In the genomic region with DNA sequence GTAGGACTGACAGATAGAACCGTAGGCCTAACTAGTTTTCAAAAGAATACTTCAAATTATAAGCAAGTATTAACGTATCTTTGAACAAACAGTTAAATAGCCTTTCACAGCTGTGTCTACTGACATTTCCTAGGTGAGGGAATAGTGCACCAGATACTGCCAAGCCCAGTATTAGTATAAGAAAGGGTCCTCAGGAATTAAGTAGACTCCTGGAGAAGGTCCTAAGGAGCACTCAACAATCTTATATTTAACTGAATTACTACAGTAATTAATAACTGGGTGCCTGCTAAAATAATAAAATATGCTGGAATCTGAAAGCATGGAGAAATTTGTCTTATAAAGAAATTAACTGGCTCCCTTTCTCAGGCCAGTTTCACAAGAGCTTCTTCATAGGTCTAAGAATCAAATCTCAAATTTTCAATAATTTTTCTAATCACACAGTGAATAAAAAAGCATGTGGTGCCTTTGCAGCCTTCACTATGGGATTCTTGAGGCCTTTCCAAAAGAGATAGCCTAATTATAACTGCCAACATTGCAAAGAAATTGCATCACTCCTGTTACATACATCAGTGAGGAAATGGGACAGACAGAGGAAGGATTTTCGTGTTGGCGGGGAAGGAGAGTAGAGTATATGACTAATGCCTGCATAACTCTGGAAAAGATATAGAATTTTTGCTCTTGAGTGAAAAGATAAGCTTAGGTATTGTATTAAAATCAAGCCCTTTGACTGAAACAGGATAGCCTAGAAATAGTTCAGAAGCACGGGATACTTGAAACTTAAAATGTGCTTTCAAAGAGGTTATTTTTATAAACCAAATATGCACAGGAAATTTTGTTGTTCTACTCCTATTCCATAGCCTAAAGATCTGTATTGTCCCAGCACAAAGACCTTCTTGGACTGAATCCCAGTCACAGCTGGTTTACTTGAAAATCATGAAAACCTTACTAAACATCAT, we compare ENCODE assay signal across 1 cellular context.
TF ChIP-seq lines count a peak whose summit lies in the region.

No MANE protein-coding gene starts in this region.

TF ChIP-seq in K562, 482 proteins besides CTCF, POLR2A, EP300 and RAD21 (continued from another document and continues in another):
- TF ChIP-seq, protein P1, sequence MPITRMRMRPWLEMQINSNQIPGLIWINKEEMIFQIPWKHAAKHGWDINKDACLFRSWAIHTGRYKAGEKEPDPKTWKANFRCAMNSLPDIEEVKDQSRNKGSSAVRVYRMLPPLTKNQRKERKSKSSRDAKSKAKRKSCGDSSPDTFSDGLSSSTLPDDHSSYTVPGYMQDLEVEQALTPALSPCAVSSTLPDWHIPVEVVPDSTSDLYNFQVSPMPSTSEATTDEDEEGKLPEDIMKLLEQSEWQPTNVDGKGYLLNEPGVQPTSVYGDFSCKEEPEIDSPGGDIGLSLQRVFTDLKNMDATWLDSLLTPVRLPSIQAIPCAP (CRISPR knock-in tag; IDR thresholded peaks at IDR 0.05; ENCODE audit: borderline replicate concordance), result no peak
- TF ChIP-seq SIN3A (IDR thresholded peaks at IDR 0.05; ENCODE audit: borderline replicate concordance in 2 of 2, control insufficient read depth in 1 of 2, low read depth in 2 of 2, low read length in 2 of 2) (no peak), SMAD4 (CRISPR knock-in tag; conservative IDR thresholded peaks at IDR 0.05) (peak; percentile 99), ZEB2 (IDR thresholded peaks at IDR 0.05) (peak; percentile 65; the same call in 1 of the 2 replicates), SOX6 (IDR thresholded peaks at IDR 0.05) (peak; percentile 95), ZNF354B (CRISPR knock-in tag; IDR thresholded peaks at IDR 0.05) (no peak), HDAC3 (IDR thresholded peaks at IDR 0.05; ENCODE audit: borderline replicate concordance, partially characterized antibody) (peak; percentile 76), MEIS2 (IDR thresholded peaks at IDR 0.05; ENCODE audit: partially characterized antibody) (peak; percentile 65), E2F3 (CRISPR knock-in tag; IDR thresholded peaks at IDR 0.05) (no peak), MAFK (IDR thresholded peaks at IDR 0.05; ENCODE audit: low read length) (peak; percentile 15; the same call in 1 of the 2 replicates), ARNT (IDR thresholded peaks at IDR 0.05) (peak in 1 of 2 experiments; percentile 93; a peak in 2 of 4 replicates), ATF1 (CRISPR knock-in tag; IDR thresholded peaks at IDR 0.05) (no peak), ATF1 (tag; IDR thresholded peaks at IDR 0.05) (0 out of 2 replicates have a peak, but pooled peaks have one; percentile 21), PRPF4 (IDR thresholded peaks at IDR 0.05; ENCODE audit: insufficient read depth, low read depth, low read length, poor library complexity, severe bottlenecking) (no peak), JUND (IDR thresholded peaks at IDR 0.05; ENCODE audit: borderline replicate concordance, low read depth, low read length) (peak; percentile 94), JUND (tag; IDR thresholded peaks at IDR 0.05; ENCODE audit: borderline replicate concordance, low read depth, low read length) (peak; percentile 90; the same call in 2 of the 3 replicates), TBL1XR1 (IDR thresholded peaks at IDR 0.05; ENCODE audit: low read length in 2 of 2) (peak in 1 of 2 experiments; percentile 80; a peak in 2 of 4 replicates), ZNF282 (CRISPR knock-in tag; IDR thresholded peaks at IDR 0.05) (no peak), ZNF175 (CRISPR knock-in tag; IDR thresholded peaks at IDR 0.05; ENCODE audit: low read depth) (peak; percentile 95), HDAC1 (IDR thresholded peaks at IDR 0.05) (peak in 1 of 2 experiments; percentile 35; a peak in 1 of 4 replicates), ELF1 (tag; IDR thresholded peaks at IDR 0.05) (0 out of 2 replicates have a peak, but pooled peaks have one; percentile 29), GABPB2 (CRISPR knock-in tag; conservative IDR thresholded peaks at IDR 0.05) (no peak), NFIC (IDR thresholded peaks at IDR 0.05) (peak; percentile 49; the same call in 1 of the 2 replicates), L3MBTL2 (IDR thresholded peaks at IDR 0.05) (peak; percentile 92), ETV5 (CRISPR knock-in tag; IDR thresholded peaks at IDR 0.05; ENCODE audit: low read depth) (peak; percentile 80; the same call in 1 of the 2 replicates), CCNT2 (IDR thresholded peaks at IDR 0.05; ENCODE audit: borderline replicate concordance, extremely low read depth, insufficient read length, low read depth, low read length) (no peak), CEBPB (tag; IDR thresholded peaks at IDR 0.05) (peak; percentile 92), PCBP1 (IDR thresholded peaks at IDR 0.05; ENCODE audit: low read depth, low read length, poor library complexity, severe bottlenecking) (no peak), SNIP1 (IDR thresholded peaks at IDR 0.05; ENCODE audit: low read depth) (no peak), TAL1 (IDR thresholded peaks at IDR 0.05) (peak; percentile 63)
- TF ChIP-seq, protein P2, sequence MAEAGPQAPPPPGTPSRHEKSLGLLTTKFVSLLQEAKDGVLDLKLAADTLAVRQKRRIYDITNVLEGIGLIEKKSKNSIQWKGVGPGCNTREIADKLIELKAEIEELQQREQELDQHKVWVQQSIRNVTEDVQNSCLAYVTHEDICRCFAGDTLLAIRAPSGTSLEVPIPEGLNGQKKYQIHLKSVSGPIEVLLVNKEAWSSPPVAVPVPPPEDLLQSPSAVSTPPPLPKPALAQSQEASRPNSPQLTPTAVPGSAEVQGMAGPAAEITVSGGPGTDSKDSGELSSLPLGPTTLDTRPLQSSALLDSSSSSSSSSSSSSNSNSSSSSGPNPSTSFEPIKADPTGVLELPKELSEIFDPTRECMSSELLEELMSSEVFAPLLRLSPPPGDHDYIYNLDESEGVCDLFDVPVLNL (CRISPR knock-in tag; IDR thresholded peaks at IDR 0.05; ENCODE audit: low read depth), result no peak
- TF ChIP-seq, protein P3, sequence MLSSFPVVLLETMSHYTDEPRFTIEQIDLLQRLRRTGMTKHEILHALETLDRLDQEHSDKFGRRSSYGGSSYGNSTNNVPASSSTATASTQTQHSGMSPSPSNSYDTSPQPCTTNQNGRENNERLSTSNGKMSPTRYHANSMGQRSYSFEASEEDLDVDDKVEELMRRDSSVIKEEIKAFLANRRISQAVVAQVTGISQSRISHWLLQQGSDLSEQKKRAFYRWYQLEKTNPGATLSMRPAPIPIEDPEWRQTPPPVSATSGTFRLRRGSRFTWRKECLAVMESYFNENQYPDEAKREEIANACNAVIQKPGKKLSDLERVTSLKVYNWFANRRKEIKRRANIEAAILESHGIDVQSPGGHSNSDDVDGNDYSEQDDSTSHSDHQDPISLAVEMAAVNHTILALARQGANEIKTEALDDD (IDR thresholded peaks at IDR 0.05), result no peak; the same call in 1 of the 2 replicates
- TF ChIP-seq, protein P4, sequence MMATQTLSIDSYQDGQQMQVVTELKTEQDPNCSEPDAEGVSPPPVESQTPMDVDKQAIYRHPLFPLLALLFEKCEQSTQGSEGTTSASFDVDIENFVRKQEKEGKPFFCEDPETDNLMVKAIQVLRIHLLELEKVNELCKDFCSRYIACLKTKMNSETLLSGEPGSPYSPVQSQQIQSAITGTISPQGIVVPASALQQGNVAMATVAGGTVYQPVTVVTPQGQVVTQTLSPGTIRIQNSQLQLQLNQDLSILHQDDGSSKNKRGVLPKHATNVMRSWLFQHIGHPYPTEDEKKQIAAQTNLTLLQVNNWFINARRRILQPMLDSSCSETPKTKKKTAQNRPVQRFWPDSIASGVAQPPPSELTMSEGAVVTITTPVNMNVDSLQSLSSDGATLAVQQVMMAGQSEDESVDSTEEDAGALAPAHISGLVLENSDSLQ (IDR thresholded peaks at IDR 0.05), result peak; percentile 60
- TF ChIP-seq, protein P5, sequence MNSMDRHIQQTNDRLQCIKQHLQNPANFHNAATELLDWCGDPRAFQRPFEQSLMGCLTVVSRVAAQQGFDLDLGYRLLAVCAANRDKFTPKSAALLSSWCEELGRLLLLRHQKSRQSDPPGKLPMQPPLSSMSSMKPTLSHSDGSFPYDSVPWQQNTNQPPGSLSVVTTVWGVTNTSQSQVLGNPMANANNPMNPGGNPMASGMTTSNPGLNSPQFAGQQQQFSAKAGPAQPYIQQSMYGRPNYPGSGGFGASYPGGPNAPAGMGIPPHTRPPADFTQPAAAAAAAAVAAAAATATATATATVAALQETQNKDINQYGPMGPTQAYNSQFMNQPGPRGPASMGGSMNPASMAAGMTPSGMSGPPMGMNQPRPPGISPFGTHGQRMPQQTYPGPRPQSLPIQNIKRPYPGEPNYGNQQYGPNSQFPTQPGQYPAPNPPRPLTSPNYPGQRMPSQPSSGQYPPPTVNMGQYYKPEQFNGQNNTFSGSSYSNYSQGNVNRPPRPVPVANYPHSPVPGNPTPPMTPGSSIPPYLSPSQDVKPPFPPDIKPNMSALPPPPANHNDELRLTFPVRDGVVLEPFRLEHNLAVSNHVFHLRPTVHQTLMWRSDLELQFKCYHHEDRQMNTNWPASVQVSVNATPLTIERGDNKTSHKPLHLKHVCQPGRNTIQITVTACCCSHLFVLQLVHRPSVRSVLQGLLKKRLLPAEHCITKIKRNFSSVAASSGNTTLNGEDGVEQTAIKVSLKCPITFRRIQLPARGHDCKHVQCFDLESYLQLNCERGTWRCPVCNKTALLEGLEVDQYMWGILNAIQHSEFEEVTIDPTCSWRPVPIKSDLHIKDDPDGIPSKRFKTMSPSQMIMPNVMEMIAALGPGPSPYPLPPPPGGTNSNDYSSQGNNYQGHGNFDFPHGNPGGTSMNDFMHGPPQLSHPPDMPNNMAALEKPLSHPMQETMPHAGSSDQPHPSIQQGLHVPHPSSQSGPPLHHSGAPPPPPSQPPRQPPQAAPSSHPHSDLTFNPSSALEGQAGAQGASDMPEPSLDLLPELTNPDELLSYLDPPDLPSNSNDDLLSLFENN (IDR thresholded peaks at IDR 0.05; ENCODE audit: low read depth in 2 of 2, low read length in 2 of 2), result 0 out of 4 replicates have a peak, but pooled peaks of 1 of the 2 experiments have one; percentile 27
- TF ChIP-seq, protein P6, sequence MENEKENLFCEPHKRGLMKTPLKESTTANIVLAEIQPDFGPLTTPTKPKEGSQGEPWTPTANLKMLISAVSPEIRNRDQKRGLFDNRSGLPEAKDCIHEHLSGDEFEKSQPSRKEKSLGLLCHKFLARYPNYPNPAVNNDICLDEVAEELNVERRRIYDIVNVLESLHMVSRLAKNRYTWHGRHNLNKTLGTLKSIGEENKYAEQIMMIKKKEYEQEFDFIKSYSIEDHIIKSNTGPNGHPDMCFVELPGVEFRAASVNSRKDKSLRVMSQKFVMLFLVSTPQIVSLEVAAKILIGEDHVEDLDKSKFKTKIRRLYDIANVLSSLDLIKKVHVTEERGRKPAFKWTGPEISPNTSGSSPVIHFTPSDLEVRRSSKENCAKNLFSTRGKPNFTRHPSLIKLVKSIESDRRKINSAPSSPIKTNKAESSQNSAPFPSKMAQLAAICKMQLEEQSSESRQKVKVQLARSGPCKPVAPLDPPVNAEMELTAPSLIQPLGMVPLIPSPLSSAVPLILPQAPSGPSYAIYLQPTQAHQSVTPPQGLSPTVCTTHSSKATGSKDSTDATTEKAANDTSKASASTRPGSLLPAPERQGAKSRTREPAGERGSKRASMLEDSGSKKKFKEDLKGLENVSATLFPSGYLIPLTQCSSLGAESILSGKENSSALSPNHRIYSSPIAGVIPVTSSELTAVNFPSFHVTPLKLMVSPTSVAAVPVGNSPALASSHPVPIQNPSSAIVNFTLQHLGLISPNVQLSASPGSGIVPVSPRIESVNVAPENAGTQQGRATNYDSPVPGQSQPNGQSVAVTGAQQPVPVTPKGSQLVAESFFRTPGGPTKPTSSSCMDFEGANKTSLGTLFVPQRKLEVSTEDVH (IDR thresholded peaks at IDR 0.05; ENCODE audit: low read depth, partially characterized antibody), result peak; percentile 54
- TF ChIP-seq, protein P7, sequence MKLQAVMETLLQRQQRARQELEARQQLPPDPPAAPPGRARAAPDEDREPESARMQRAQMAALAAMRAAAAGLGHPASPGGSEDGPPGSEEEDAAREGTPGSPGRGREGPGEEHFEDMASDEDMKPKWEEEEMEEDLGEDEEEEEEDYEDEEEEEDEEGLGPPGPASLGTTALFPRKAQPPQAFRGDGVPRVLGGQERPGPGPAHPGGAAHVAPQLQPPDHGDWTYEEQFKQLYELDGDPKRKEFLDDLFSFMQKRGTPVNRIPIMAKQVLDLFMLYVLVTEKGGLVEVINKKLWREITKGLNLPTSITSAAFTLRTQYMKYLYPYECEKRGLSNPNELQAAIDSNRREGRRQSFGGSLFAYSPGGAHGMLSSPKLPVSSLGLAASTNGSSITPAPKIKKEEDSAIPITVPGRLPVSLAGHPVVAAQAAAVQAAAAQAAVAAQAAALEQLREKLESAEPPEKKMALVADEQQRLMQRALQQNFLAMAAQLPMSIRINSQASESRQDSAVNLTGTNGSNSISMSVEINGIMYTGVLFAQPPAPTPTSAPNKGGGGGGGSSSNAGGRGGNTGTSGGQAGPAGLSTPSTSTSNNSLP (IDR thresholded peaks at IDR 0.05; ENCODE audit: borderline replicate concordance, low read depth, low read length), result peak; percentile 90; the same call in 1 of the 2 replicates
- TF ChIP-seq, protein P8, sequence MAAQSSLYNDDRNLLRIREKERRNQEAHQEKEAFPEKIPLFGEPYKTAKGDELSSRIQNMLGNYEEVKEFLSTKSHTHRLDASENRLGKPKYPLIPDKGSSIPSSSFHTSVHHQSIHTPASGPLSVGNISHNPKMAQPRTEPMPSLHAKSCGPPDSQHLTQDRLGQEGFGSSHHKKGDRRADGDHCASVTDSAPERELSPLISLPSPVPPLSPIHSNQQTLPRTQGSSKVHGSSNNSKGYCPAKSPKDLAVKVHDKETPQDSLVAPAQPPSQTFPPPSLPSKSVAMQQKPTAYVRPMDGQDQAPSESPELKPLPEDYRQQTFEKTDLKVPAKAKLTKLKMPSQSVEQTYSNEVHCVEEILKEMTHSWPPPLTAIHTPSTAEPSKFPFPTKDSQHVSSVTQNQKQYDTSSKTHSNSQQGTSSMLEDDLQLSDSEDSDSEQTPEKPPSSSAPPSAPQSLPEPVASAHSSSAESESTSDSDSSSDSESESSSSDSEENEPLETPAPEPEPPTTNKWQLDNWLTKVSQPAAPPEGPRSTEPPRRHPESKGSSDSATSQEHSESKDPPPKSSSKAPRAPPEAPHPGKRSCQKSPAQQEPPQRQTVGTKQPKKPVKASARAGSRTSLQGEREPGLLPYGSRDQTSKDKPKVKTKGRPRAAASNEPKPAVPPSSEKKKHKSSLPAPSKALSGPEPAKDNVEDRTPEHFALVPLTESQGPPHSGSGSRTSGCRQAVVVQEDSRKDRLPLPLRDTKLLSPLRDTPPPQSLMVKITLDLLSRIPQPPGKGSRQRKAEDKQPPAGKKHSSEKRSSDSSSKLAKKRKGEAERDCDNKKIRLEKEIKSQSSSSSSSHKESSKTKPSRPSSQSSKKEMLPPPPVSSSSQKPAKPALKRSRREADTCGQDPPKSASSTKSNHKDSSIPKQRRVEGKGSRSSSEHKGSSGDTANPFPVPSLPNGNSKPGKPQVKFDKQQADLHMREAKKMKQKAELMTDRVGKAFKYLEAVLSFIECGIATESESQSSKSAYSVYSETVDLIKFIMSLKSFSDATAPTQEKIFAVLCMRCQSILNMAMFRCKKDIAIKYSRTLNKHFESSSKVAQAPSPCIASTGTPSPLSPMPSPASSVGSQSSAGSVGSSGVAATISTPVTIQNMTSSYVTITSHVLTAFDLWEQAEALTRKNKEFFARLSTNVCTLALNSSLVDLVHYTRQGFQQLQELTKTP (IDR thresholded peaks at IDR 0.05; ENCODE audit: low read depth in 1 of 2, partially characterized antibody in 2 of 2), result peak in 1 of 2 experiments; percentile 83
